In the genomic region with DNA sequence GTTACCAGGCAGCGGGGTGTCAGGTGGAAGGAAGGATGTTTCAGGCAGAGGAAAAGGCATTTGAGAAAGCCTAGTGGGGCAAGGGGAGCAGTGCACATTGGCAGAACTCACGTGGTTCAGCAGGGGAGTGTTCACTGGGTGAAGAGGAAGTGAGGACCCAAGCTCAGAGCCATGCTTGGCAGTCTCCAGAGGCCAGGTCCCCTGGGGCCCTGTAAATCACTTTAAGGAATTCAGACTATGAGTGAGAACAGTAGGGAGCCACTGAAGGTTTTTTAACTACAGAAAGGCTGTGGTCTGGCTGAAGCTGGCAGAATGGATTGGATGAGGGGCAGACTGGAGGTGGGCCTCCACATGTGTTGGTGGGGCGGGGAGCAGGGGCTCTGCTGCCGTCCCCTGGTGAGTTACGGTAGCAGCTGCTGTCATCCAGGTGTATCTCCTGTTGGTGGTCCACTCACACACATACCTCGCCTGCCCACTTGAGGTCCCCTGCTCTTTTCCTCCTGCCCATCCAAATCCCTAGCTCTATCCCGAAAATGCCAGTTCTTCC, we compare ENCODE assay signal across 1 cellular context.
TF ChIP-seq lines count a peak whose summit lies in the region.

No MANE protein-coding gene starts in this region.

TF ChIP-seq in H1, 55 proteins besides CTCF, POLR2A, EP300 and RAD21:
- TF ChIP-seq TBP (IDR thresholded peaks at IDR 0.05; ENCODE audit: low read depth, low read length) (no peak), GTF2F1 (IDR thresholded peaks at IDR 0.05; ENCODE audit: borderline replicate concordance, low read depth, low read length) (no peak), YY1 (IDR thresholded peaks at IDR 0.05; ENCODE audit: low read depth, low read length) (no peak), HDAC2 (IDR thresholded peaks at IDR 0.05; ENCODE audit: borderline replicate concordance in 1 of 2, low read depth in 2 of 2, low read length in 2 of 2) (peak; percentile 68 to 92; a peak in 1 of 4 replicates), HDAC6 (IDR thresholded peaks at IDR 0.05; ENCODE audit: low read depth, low read length) (no peak), CREB1 (IDR thresholded peaks at IDR 0.05) (no peak; the same call in 1 of the 2 replicates), CBX5 (IDR thresholded peaks at IDR 0.05; ENCODE audit: low read depth, low read length) (no peak), SRF (IDR thresholded peaks at IDR 0.05; ENCODE audit: low read depth, low read length) (no peak), CEBPB (IDR thresholded peaks at IDR 0.05; ENCODE audit: low read depth, low read length) (no peak), RFX5 (IDR thresholded peaks at IDR 0.05; ENCODE audit: borderline replicate concordance, low read depth, low read length) (0 out of 2 replicates have a peak, but pooled peaks have one; percentile 48), PHF8 (conservative IDR thresholded peaks at IDR 0.05; ENCODE audit: low read depth, low read length) (no peak), POU5F1 (IDR thresholded peaks at IDR 0.05; ENCODE audit: low read depth, low read length) (no peak), NANOG (IDR thresholded peaks at IDR 0.05; ENCODE audit: insufficient read depth, low read depth, low read length, poor library complexity, severe bottlenecking) (peak; percentile 32), GABPA (IDR thresholded peaks at IDR 0.05; ENCODE audit: borderline replicate concordance, insufficient read depth, low read length) (no peak), BRCA1 (IDR thresholded peaks at IDR 0.05; ENCODE audit: low read depth, low read length) (no peak), ASH2L (IDR thresholded peaks at IDR 0.05; ENCODE audit: low read length) (peak; percentile 39), TCF12 (IDR thresholded peaks at IDR 0.05; ENCODE audit: low read depth, low read length) (0 out of 2 replicates have a peak, but pooled peaks have one; percentile 61), ZNF274 (IDR thresholded peaks at IDR 0.05; ENCODE audit: borderline replicate concordance, extremely low read depth, low read length) (no peak), RNF2 (IDR thresholded peaks at IDR 0.05; ENCODE audit: borderline replicate concordance, low read depth, low read length, missing control alignments, poor library complexity, severe bottlenecking) (no peak), POLR2AphosphoS5 (IDR thresholded peaks at IDR 0.05; ENCODE audit: low read depth, low read length) (no peak), SP2 (IDR thresholded peaks at IDR 0.05; ENCODE audit: low read length) (no peak), SIN3A (conservative IDR thresholded peaks at IDR 0.05 in 1 of 2, IDR thresholded peaks at IDR 0.05 in 1 of 2; ENCODE audit: low read depth in 1 of 2, low read length in 2 of 2) (peak in 1 of 2 experiments; percentile 64; a peak in 2 of 4 replicates), RBBP5 (IDR thresholded peaks at IDR 0.05; ENCODE audit: borderline replicate concordance, low read depth, low read length) (no peak), NRF1 (IDR thresholded peaks at IDR 0.05; ENCODE audit: low read depth, low read length) (no peak), CBX8 (IDR thresholded peaks at IDR 0.05; ENCODE audit: borderline replicate concordance, low read depth, low read length) (no peak), BCL11A (IDR thresholded peaks at IDR 0.05; ENCODE audit: low read depth in 2 of 2, low read length in 2 of 2) (no peak), FOSL1 (IDR thresholded peaks at IDR 0.05; ENCODE audit: insufficient read depth, low read depth, low read length) (no peak), SP4 (IDR thresholded peaks at IDR 0.05; ENCODE audit: low read length) (no peak), KDM5A (IDR thresholded peaks at IDR 0.05; ENCODE audit: low read length) (no peak), SP1 (IDR thresholded peaks at IDR 0.05; ENCODE audit: low read depth, low read length) (0 out of 2 replicates have a peak, but pooled peaks have one; percentile 46), SUZ12 (IDR thresholded peaks at IDR 0.05; ENCODE audit: low read length) (no peak), CHD1 (IDR thresholded peaks at IDR 0.05; ENCODE audit: low read depth, low read length) (no peak), CTBP2 (IDR thresholded peaks at IDR 0.05; ENCODE audit: borderline replicate concordance, insufficient read depth, insufficient read length, low read length) (peak; percentile 67), MAFK (IDR thresholded peaks at IDR 0.05; ENCODE audit: low read depth, low read length) (no peak), SIRT6 (IDR thresholded peaks at IDR 0.05; ENCODE audit: low read length) (no peak), EZH2 (IDR thresholded peaks at IDR 0.05; ENCODE audit: low read depth, low read length, severe bottlenecking) (no peak), SIX5 (IDR thresholded peaks at IDR 0.05; ENCODE audit: low read depth, low read length) (no peak), EGR1 (IDR thresholded peaks at IDR 0.05; ENCODE audit: borderline replicate concordance, low read depth, low read length) (no peak), TEAD4 (IDR thresholded peaks at IDR 0.05; ENCODE audit: low read depth, low read length) (peak; percentile 12; the same call in 1 of the 2 replicates), SAP30 (IDR thresholded peaks at IDR 0.05; ENCODE audit: insufficient read depth, insufficient replicate concordance, low read length) (no peak), TAF7 (optimal IDR thresholded peaks at IDR 0.05; ENCODE audit: borderline replicate concordance, low read depth, low read length) (no peak), KDM4A (IDR thresholded peaks at IDR 0.05; ENCODE audit: low read depth, low read length, severe bottlenecking) (no peak), JUND (IDR thresholded peaks at IDR 0.05; ENCODE audit: low read length) (no peak), RXRA (IDR thresholded peaks at IDR 0.05; ENCODE audit: insufficient read depth, low read depth, low read length) (no peak), BACH1 (IDR thresholded peaks at IDR 0.05; ENCODE audit: low read length) (no peak; the same call in 1 of the 2 replicates)
- TF ChIP-seq, protein P1, sequence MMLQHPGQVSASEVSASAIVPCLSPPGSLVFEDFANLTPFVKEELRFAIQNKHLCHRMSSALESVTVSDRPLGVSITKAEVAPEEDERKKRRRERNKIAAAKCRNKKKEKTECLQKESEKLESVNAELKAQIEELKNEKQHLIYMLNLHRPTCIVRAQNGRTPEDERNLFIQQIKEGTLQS (IDR thresholded peaks at IDR 0.05; ENCODE audit: insufficient read depth, low read depth, low read length) = no peak
- TF ChIP-seq, protein P2, sequence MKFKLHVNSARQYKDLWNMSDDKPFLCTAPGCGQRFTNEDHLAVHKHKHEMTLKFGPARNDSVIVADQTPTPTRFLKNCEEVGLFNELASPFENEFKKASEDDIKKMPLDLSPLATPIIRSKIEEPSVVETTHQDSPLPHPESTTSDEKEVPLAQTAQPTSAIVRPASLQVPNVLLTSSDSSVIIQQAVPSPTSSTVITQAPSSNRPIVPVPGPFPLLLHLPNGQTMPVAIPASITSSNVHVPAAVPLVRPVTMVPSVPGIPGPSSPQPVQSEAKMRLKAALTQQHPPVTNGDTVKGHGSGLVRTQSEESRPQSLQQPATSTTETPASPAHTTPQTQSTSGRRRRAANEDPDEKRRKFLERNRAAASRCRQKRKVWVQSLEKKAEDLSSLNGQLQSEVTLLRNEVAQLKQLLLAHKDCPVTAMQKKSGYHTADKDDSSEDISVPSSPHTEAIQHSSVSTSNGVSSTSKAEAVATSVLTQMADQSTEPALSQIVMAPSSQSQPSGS (IDR thresholded peaks at IDR 0.05; ENCODE audit: low read length) = no peak
- TF ChIP-seq, protein P3, sequence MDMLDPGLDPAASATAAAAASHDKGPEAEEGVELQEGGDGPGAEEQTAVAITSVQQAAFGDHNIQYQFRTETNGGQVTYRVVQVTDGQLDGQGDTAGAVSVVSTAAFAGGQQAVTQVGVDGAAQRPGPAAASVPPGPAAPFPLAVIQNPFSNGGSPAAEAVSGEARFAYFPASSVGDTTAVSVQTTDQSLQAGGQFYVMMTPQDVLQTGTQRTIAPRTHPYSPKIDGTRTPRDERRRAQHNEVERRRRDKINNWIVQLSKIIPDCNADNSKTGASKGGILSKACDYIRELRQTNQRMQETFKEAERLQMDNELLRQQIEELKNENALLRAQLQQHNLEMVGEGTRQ (IDR thresholded peaks at IDR 0.05; ENCODE audit: low read length) = peak; percentile 55; the same call in 1 of the 2 replicates
- TF ChIP-seq, protein P4, sequence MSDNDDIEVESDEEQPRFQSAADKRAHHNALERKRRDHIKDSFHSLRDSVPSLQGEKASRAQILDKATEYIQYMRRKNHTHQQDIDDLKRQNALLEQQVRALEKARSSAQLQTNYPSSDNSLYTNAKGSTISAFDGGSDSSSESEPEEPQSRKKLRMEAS (IDR thresholded peaks at IDR 0.05) = peak; percentile 79
- TF ChIP-seq, protein P5, sequence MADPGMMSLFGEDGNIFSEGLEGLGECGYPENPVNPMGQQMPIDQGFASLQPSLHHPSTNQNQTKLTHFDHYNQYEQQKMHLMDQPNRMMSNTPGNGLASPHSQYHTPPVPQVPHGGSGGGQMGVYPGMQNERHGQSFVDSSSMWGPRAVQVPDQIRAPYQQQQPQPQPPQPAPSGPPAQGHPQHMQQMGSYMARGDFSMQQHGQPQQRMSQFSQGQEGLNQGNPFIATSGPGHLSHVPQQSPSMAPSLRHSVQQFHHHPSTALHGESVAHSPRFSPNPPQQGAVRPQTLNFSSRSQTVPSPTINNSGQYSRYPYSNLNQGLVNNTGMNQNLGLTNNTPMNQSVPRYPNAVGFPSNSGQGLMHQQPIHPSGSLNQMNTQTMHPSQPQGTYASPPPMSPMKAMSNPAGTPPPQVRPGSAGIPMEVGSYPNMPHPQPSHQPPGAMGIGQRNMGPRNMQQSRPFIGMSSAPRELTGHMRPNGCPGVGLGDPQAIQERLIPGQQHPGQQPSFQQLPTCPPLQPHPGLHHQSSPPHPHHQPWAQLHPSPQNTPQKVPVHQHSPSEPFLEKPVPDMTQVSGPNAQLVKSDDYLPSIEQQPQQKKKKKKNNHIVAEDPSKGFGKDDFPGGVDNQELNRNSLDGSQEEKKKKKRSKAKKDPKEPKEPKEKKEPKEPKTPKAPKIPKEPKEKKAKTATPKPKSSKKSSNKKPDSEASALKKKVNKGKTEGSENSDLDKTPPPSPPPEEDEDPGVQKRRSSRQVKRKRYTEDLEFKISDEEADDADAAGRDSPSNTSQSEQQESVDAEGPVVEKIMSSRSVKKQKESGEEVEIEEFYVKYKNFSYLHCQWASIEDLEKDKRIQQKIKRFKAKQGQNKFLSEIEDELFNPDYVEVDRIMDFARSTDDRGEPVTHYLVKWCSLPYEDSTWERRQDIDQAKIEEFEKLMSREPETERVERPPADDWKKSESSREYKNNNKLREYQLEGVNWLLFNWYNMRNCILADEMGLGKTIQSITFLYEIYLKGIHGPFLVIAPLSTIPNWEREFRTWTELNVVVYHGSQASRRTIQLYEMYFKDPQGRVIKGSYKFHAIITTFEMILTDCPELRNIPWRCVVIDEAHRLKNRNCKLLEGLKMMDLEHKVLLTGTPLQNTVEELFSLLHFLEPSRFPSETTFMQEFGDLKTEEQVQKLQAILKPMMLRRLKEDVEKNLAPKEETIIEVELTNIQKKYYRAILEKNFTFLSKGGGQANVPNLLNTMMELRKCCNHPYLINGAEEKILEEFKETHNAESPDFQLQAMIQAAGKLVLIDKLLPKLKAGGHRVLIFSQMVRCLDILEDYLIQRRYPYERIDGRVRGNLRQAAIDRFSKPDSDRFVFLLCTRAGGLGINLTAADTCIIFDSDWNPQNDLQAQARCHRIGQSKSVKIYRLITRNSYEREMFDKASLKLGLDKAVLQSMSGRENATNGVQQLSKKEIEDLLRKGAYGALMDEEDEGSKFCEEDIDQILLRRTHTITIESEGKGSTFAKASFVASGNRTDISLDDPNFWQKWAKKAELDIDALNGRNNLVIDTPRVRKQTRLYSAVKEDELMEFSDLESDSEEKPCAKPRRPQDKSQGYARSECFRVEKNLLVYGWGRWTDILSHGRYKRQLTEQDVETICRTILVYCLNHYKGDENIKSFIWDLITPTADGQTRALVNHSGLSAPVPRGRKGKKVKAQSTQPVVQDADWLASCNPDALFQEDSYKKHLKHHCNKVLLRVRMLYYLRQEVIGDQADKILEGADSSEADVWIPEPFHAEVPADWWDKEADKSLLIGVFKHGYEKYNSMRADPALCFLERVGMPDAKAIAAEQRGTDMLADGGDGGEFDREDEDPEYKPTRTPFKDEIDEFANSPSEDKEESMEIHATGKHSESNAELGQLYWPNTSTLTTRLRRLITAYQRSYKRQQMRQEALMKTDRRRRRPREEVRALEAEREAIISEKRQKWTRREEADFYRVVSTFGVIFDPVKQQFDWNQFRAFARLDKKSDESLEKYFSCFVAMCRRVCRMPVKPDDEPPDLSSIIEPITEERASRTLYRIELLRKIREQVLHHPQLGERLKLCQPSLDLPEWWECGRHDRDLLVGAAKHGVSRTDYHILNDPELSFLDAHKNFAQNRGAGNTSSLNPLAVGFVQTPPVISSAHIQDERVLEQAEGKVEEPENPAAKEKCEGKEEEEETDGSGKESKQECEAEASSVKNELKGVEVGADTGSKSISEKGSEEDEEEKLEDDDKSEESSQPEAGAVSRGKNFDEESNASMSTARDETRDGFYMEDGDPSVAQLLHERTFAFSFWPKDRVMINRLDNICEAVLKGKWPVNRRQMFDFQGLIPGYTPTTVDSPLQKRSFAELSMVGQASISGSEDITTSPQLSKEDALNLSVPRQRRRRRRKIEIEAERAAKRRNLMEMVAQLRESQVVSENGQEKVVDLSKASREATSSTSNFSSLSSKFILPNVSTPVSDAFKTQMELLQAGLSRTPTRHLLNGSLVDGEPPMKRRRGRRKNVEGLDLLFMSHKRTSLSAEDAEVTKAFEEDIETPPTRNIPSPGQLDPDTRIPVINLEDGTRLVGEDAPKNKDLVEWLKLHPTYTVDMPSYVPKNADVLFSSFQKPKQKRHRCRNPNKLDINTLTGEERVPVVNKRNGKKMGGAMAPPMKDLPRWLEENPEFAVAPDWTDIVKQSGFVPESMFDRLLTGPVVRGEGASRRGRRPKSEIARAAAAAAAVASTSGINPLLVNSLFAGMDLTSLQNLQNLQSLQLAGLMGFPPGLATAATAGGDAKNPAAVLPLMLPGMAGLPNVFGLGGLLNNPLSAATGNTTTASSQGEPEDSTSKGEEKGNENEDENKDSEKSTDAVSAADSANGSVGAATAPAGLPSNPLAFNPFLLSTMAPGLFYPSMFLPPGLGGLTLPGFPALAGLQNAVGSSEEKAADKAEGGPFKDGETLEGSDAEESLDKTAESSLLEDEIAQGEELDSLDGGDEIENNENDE (IDR thresholded peaks at IDR 0.05; ENCODE audit: insufficient replicate concordance, low read length) = no peak
